In the genomic region with DNA sequence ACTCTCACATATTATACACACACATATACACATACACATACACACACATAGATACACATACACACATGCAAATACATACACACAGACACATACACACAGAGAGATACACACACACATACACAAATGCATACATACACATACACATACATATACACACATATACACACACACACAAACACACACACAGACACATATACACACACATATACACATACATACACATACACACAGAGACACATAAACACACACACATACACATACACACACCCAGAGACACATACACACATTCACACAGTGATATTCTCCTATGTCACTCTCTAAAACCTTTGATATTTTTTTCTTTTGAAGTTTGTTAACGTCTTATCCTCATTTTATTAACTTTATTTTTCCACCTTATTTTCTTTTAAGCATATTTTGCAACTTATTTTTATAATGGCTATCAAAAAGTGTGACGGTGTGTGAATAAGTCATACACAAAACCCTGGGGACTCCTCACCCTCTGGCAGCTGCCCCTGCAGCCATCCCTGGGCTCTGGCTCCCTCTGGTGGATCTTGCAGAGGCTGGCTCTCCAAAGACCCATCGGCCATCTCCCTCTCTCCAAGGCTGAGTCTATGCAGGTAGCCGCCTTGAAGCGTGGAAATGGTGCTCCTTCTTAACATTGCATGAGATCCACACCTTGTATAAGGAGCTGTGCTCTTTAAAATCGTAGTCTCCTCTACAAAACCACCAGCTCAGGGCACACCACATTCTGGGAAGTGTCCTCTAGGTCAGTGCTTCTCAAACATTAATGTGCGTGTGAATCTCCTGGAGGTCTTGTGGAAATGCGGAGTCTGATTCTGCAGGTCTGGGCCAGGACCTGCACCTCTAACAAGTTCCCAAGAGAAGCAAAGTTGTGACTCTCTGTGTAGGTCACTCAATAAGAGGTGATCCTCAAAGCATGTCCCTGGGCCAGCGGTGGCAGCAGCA, we compare ENCODE assay signal across 9 cellular contexts. TPM values are rescaled to one million over a fixed set of nuclear protein-coding genes. Genes with fewer than 3 reads are reported as not detected.
A peak's percentile ranks its signal among the peaks of the same experiment; 100 is the strongest.
DNase-seq lines count a peak whose midpoint lies in the region; ATAC-seq and TF ChIP-seq lines count a peak whose summit lies in the region.
"Had no signal": no experiment of that assay in that cellular context is flagged by ENCODE, and none has a peak within 500 bp of the region (broad histone marks: within the 10 kb centered on the region; RNA-seq: fewer than 3 reads in every experiment).

No MANE protein-coding gene starts in this region.

- H3K36me3 ChIP-seq in KMS-11 (ENCODE audit: insufficient read depth) (no peaks in the 10 kb centered on the region), adipocyte (ENCODE audit: control insufficient read depth, insufficient read depth, low read length, severe bottlenecking) (no peaks in the 10 kb centered on the region), left ventricle myocardium inferior (no peaks in the 10 kb centered on the region)

- TF ChIP-seq CTCF in AG04450 (IDR thresholded peaks at IDR 0.05; ENCODE audit: low read depth, low read length) (peak; percentile 87), KMS-11 (conservative IDR thresholded peaks at IDR 0.05; ENCODE audit: low read depth, low read length) (peak; percentile 88), left ventricle myocardium inferior (IDR thresholded peaks at IDR 0.05; ENCODE audit: borderline replicate concordance) (peak; percentile 92)

- H3K79me2 ChIP-seq in KMS-11 (ENCODE audit: insufficient read depth, low read depth), result no peaks in the 10 kb centered on the region

- H3K4me3 ChIP-seq in AG04450 (ENCODE audit: low read depth, low read length) (no peak overlapping the region), KMS-11 (IDR thresholded peaks at IDR 0.05; ENCODE audit: insufficient read depth, low read depth, low read length) (no peak overlapping the region), adipocyte (ENCODE audit: low read length) (no peak overlapping the region), left ventricle myocardium inferior (no peak overlapping the region)

- no peak overlapping the region for H3K27ac ChIP-seq in AG04450 (ENCODE audit: low read depth, low read length)
- H3K27ac ChIP-seq in KMS-11, result no peak overlapping the region
- H3K27ac ChIP-seq in left ventricle myocardium inferior (replicated peaks), result no peak overlapping the region

- intact Hi-C loops in left ventricle myocardium inferior (cut with micrococcal nuclease), result loop anchor here (5.0 to 10.0 kb wide), 2 partner anchors 56 to 139 kb away; a partner anchor contains a TSS

- H2AFZ ChIP-seq in KMS-11 (ENCODE audit: low read depth), result no peak overlapping the region

- POLR2A ChIA-PET in AG04450 (lab: Yijun Ruan, JAX), result no interaction called here

- H3K27me3 ChIP-seq in AG04450 (ENCODE audit: control insufficient read depth, insufficient read depth, low read length), result peaks cover 2% of the 10 kb centered on the region
- H3K27me3 ChIP-seq in KMS-11 (ENCODE audit: insufficient read depth, low read depth), result no peaks in the 10 kb centered on the region
- peaks cover 13% of the 10 kb centered on the region for H3K27me3 ChIP-seq in adipocyte (replicated peaks; ENCODE audit: control insufficient read depth, insufficient read depth, low read length)
- peaks cover 7% of the 10 kb centered on the region for H3K27me3 ChIP-seq in left ventricle myocardium inferior (ENCODE audit: low read depth)

- ATAC-seq in GM18498 (IDR thresholded peaks at IDR 0.05; ENCODE audit: unreplicated experiment) (peak; percentile 74), HG03457 (IDR thresholded peaks at IDR 0.05; ENCODE audit: unreplicated experiment) (no peak)

- CTCF ChIA-PET in AG04450 (lab: Charles Lee), result interaction anchor here (0.6 to 1.6 kb wide), 4 partner anchors 10 to 405 kb away, joined by 3 to 6 read pairs (median 4); no protein-coding TSS in a partner anchor

- no peak overlapping the region for H3K9ac ChIP-seq in KMS-11
- no peak overlapping the region for H3K9ac ChIP-seq in adipocyte (ENCODE audit: low read length)

- no peaks in the 10 kb centered on the region for H4K20me1 ChIP-seq in KMS-11 (ENCODE audit: insufficient read depth)

- DNase-seq in AG04450 (ENCODE audit: low read depth, low spot score) (no peak), SHP77 treated with DMSO at 0.1 percent for 48 hours (lab: John Stamatoyannopoulos, UW) (peak; percentile 36), adipocyte (ENCODE audit: low read depth) (peak; percentile 67), left ventricle myocardium inferior (peak; percentile 67), retina (peak; percentile 63)

- H3K4me1 ChIP-seq in KMS-11 (ENCODE audit: low read depth, poor library complexity, severe bottlenecking) (no peaks in the 10 kb centered on the region), adipocyte (ENCODE audit: control insufficient read depth, insufficient read depth, low read length) (no peaks in the 10 kb centered on the region), left ventricle myocardium inferior (peaks cover 11% of the 10 kb centered on the region)

- no peaks in the 10 kb centered on the region for H3K9me3 ChIP-seq in AG04450 (ENCODE audit: control insufficient read depth, insufficient read depth, low read length)
- no peaks in the 10 kb centered on the region for H3K9me3 ChIP-seq in adipocyte (ENCODE audit: control insufficient read depth, low read length)
- no peaks in the 10 kb centered on the region for H3K9me3 ChIP-seq in left ventricle myocardium inferior (replicated peaks)

- H3K4me2 ChIP-seq in KMS-11, result no peak overlapping the region

RNA-seq across cellular contexts. Expression of a gene that starts 4.1 kb away (rescaled TPM):
- polyA plus RNA-seq in AG04450 (2011; rRNA removed), result not detected in 2 replicates
- polyA minus RNA-seq in AG04450 (2011; rRNA and poly(A)+ RNA removed), result not detected in 2 replicates
- total RNA-seq in left ventricle myocardium inferior, result not detected
- total RNA-seq: skeletal muscle tissue had no signal
